ENCODE assay signal across 18 cellular contexts in the genomic region with DNA sequence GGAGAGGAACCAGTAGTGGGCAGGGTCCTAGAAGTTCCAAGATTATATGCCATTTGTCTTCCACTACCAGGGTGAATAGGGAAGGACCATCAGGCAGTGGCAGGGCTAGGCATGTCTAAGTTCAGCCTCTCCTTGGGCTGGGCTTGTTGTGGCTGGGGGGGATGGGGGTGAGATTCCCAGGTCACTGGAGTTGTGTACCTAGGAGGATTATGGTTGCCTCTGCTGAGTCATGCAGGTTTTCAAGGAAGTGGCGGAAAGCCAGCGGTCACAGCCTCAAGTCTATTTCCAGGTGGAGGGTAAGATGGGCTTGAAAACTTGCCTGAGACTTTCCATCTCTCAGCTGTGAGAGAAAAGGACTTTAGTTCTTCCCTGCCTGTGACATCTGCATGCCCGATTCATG.
DNase-seq lines count a peak whose midpoint lies in the region; ATAC-seq, FAIRE-seq and TF ChIP-seq lines count a peak whose summit lies in the region.
"Had no signal": no experiment of that assay in that cellular context is flagged by ENCODE, and none has a peak within 500 bp of the region (broad histone marks: within the 10 kb centered on the region; RNA-seq: fewer than 3 reads in every experiment).

No MANE protein-coding gene starts in this region.

- POLR2A ChIA-PET in PC-3 (lab: Charles Lee; ENCODE audit: unreplicated experiment): no interaction called here

- no peak overlapping the region for H3K9ac ChIP-seq in PC-3 (ENCODE audit: low read length)

- DNase-seq in H4 (ENCODE audit: low spot score) (peak; percentile 74), PC-3 (peak; percentile 77), bronchial epithelial cell (ENCODE audit: low read depth) (peak; percentile 20), NCI-H510A treated with DMSO at 0.1 percent for 48 hours (lab: John Stamatoyannopoulos, UW) (no peak), substantia nigra (lab: John Stamatoyannopoulos, UW) (no peak), HAP-1 (ENCODE audit: low spot score in 2 of 2) (no peak)
- no peak for DNase-seq in effector CD8-positive, alpha-beta T cell (lab: John Stamatoyannopoulos, UW)
- DNase-seq: DMS 273 treated with DMSO at 0.1 percent for 48 hours, Kasumi-1, NCI-H1105 treated with DMSO at 0.1 percent for 48 hours, NCI-H1694 treated with DMSO at 0.1 percent for 48 hours, NCI-H748 treated with DMSO at 0.1 percent for 48 hours, T-helper 17 cell had no signal

- H3K4me2 ChIP-seq in PC-3 (ENCODE audit: low read length): peak overlapping the region; percentile 29; the same call in 1 of the 2 replicates

- H2AFZ ChIP-seq in PC-3 (ENCODE audit: low read length): peak overlapping the region; percentile 33

- in situ Hi-C loops in HAP-1 (cut with MboI; ENCODE audit: low sequenced_read_pairs): no loop called here

- H3K9me2 ChIP-seq in PC-3 (replicated peaks; ENCODE audit: low read length): no peaks in the 10 kb centered on the region

- TF ChIP-seq CTCF in PC-3 (conservative IDR thresholded peaks at IDR 0.05; ENCODE audit: low read depth, low read length) (no peak), bronchial epithelial cell (IDR thresholded peaks at IDR 0.05; ENCODE audit: insufficient read depth, low read length, severe bottlenecking) (no peak)

- peaks cover 12% of the 10 kb centered on the region for H3K4me1 ChIP-seq in PC-3 (ENCODE audit: insufficient read depth, low read length)
- H3K4me1 ChIP-seq in HAP-1: no peaks in the 10 kb centered on the region
- H3K4me1 ChIP-seq: SJSA1 had no signal

- no peaks in the 10 kb centered on the region for H3F3A ChIP-seq in PC-3 (ENCODE audit: low read length, unreplicated experiment)

- H3K4me3 ChIP-seq in PC-3 (ENCODE audit: low read length) (no peak overlapping the region), bronchial epithelial cell (ENCODE audit: low read depth, low read length) (no peak overlapping the region), HAP-1 (no peak overlapping the region)
- H3K4me3 ChIP-seq: SJSA1 had no signal

- H3K79me2 ChIP-seq in PC-3 (ENCODE audit: low read length): no peaks in the 10 kb centered on the region

- H3K9me3 ChIP-seq in PC-3 (ENCODE audit: low read length) (no peaks in the 10 kb centered on the region), HAP-1 (no peaks in the 10 kb centered on the region)
- H3K9me3 ChIP-seq: SJSA1 had no signal

- intact Hi-C loops in PC-3 (cut with micrococcal nuclease): no loop called here

- peak overlapping the region; percentile 33 for H3K27ac ChIP-seq in PC-3 (ENCODE audit: low read length)
- no peak overlapping the region for H3K27ac ChIP-seq in substantia nigra (ENCODE audit: low read depth, low read length, poor library complexity, severe bottlenecking)
- H3K27ac ChIP-seq: HL-60, SJSA1 had no signal

- no peaks in the 10 kb centered on the region for H3K27me3 ChIP-seq in PC-3 (ENCODE audit: low read length)
- no peaks in the 10 kb centered on the region for H3K27me3 ChIP-seq in bronchial epithelial cell (ENCODE audit: control insufficient read depth, insufficient read depth, low read length)
- H3K27me3 ChIP-seq in HAP-1 (ENCODE audit: low read depth): no peaks in the 10 kb centered on the region
- H3K27me3 ChIP-seq: SJSA1 had no signal

- no peaks in the 10 kb centered on the region for H3K36me3 ChIP-seq in PC-3 (ENCODE audit: low read depth, low read length)
- no peaks in the 10 kb centered on the region for H3K36me3 ChIP-seq in bronchial epithelial cell (ENCODE audit: control insufficient read depth, insufficient read depth, low read length)
- H3K36me3 ChIP-seq in HAP-1 (replicated peaks): no peaks in the 10 kb centered on the region
- H3K36me3 ChIP-seq: SJSA1 had no signal

- peak; percentile 81 for ATAC-seq in PC-3
- ATAC-seq: T-helper 17 cell had no signal

- BruUV-seq in PC-3 (replicated peaks; lab: Mats Ljungman, UMichigan): no TSS peak

- no peak for FAIRE-seq in bronchial epithelial cell (lab: Jason Lieb, UNC)
- FAIRE-seq: GM12892, GM18507, H54 had no signal

- H4K20me1 ChIP-seq in PC-3 (ENCODE audit: low read length): no peaks in the 10 kb centered on the region

- CTCF ChIA-PET in PC-3 (lab: Charles Lee): no interaction called here

Comparison
In these comparisons a context has a peak if more than half of its experiments do, and no peak if none do; other contexts are left out.
1. DNase-seq: peak in H4 (single experiment), PC-3 (single experiment) and bronchial epithelial cell (single experiment); none in NCI-H510A treated with DMSO at 0.1 percent for 48 hours (single experiment), substantia nigra (0 of 49), effector CD8-positive, alpha-beta T cell (single experiment) and HAP-1 (0 of 2).